In the genomic region with DNA sequence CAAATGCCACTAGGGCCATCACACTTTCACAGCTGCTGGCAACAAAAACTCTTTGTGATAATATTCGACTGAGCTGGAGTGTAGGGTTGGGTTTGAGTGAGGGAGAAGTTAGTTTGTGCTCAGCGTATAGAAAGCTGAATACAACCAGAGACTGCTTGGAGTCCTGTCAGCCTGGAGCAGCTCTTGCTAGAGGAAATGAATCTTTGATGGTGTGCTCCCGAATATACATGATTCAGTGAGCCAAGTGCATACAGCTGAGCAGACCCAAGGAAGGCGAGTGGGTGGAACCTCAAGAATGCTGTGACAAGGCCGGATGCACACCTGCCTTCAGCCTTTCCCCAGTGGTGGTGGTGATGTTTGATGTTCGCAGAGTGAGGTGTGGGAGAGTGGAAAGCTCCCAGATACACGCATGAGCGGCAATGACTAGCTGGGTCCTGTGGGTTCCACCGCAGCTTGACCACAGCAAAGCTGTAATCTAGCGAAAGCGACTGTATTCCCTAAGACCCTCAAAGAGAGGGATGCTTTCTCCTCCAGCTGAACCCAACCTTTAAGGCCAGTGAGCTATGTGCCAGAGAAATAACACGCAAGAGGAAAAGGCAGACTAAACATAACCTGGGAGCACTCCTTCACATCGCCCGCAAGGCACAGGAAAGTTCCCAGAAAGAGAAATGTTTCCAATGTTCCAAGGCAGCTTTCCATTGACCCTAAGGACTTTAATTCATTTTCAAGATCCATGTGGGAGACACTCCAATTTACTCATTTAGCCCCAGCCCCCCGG, we compare ENCODE assay signal across 8 cellular contexts.
DNase-seq lines count a peak whose midpoint lies in the region; ATAC-seq lines count a peak whose summit lies in the region.

No MANE protein-coding gene starts in this region.

- ATAC-seq in activated CD4-positive, CD25-positive, alpha-beta regulatory T cell treated with anti-CD3 and anti-CD28 coated beads, Interleukin-2, amount 50 U/mL, for 24 hours: peak; percentile 62 to 65
- no peak for ATAC-seq in HG02870 (IDR thresholded peaks at IDR 0.05; ENCODE audit: unreplicated experiment)

- DNase-seq in activated gamma-delta T cell treated with Interleukin-2 at 50 U/mL for 16 hours: peak; percentile 67
- no peak for DNase-seq in activated gamma-delta T cell (lab: John Stamatoyannopoulos, UW)
- peak; percentile 67 for DNase-seq in cerebellar cortex (ENCODE audit: low spot score)
- DNase-seq in midbrain (lab: John Stamatoyannopoulos, UW): peak; percentile 13
- peak; percentile 46 for DNase-seq in stimulated activated CD8-positive, alpha-beta memory T cell treated with anti-CD3 and anti-CD28 coated beads, Interleukin-7, amount 100 ng/mL, for 24 hours (ENCODE audit: low read depth)
- DNase-seq in NCI-H1092 (lab: John Stamatoyannopoulos, UW): no peak

Comparison
In these comparisons a context has a peak if more than half of its experiments do, and no peak if none do; other contexts are left out.
1. DNase-seq: peak in activated gamma-delta T cell treated with Interleukin-2 at 50 U/mL for 16 hours (single experiment), cerebellar cortex (single experiment), midbrain (single experiment) and stimulated activated CD8-positive, alpha-beta memory T cell treated with anti-CD3 and anti-CD28 coated beads, Interleukin-7, amount 100 ng/mL, for 24 hours (single experiment); none in activated gamma-delta T cell (single experiment) and NCI-H1092 (single experiment).